17 cellular contexts compared by ENCODE assay signal in the genomic region with DNA sequence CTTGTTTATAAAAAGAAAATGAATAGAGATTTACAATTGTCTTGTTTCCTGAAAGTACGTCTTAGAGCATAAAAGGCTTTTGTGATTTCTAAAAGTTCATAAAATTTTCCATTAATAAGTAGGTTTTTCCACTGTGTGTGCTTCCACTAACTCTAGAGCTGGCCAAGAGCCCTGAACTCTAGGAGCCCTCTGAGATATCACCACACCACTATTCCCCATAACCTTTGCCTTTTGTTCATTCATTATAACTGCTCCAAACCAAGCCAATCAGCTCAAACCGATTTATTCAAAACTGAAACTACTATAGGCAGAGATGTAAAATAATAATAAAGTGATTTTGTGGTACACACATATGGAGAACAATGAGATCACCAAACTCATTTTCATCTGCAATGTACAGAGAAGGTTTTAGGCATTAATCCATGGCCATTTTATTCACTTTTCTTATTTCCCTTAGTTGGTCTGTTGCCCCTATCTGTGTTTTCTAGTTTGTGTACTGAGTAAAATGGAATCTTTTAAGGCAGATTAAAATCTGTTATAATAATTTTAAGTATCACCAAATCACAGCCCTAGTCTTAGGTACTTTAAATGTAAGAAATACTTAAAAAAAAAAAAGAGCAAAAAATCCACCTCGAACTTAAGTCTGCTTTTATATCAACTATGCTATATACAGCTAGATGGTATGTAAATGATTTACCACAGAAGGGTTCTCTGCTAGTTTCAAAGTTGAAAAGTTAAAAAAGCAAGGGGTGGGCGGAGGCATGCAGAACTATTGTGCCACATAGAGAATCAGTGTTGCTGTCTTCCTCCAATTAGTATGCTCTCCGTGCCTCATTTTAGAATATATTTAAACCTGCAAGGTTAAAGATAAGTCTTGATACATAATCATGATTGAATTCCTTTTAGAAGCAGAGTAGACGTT.
"Had no signal": no experiment of that assay in that cellular context is flagged by ENCODE, and none has a peak within 500 bp of the region (broad histone marks: within the 10 kb centered on the region; RNA-seq: fewer than 3 reads in every experiment).

No MANE protein-coding gene starts in this region.

- ATAC-seq: foreskin keratinocyte, lower lobe of right lung had no signal

- DNase-seq: activated CD4-positive, alpha-beta T cell treated with anti-CD3 and anti-CD28 coated beads, Interleukin-2, amount 10 ng/mL, durations not matched to agents 24 days and 14 days; activated CD8-positive, alpha-beta memory T cell treated with anti-CD3 and anti-CD28 coated beads for 24 hours; activated naive CD8-positive, alpha-beta T cell treated with anti-CD3 and anti-CD28 coated beads, Interleukin-2, amount 10 ng/mL, durations not matched to agents 7 days and 5 days; aorta; cortex of kidney; effector CD8-positive, alpha-beta T cell; foreskin keratinocyte; head of caudate nucleus; lower lobe of right lung; ovary; sigmoid colon; spleen; T-helper 9 cell; thyroid gland had no signal

- H3K36me3 ChIP-seq: lower lobe of right lung, ovary, sigmoid colon, thyroid gland had no signal

- H3K27me3 Mint-ChIP-seq: activated CD4-positive, alpha-beta T cell treated with anti-CD3 and anti-CD28 coated beads, Interleukin-2, amount 10 ng/mL, durations not matched to agents 24 days and 14 days; activated naive CD8-positive, alpha-beta T cell treated with anti-CD3 and anti-CD28 coated beads, Interleukin-2, amount 10 ng/mL, durations not matched to agents 7 days and 5 days had no signal

- H3K4me1 ChIP-seq: foreskin keratinocyte, lower lobe of right lung, sigmoid colon, thyroid gland had no signal

- H3K9me3 ChIP-seq: lower lobe of right lung, ovary, sigmoid colon, spleen, thyroid gland had no signal

- H3K9me3 Mint-ChIP-seq: activated CD4-positive, alpha-beta T cell treated with anti-CD3 and anti-CD28 coated beads, Interleukin-2, amount 10 ng/mL, durations not matched to agents 24 days and 14 days had no signal

- H3K27ac Mint-ChIP-seq: activated CD4-positive, alpha-beta T cell treated with anti-CD3 and anti-CD28 coated beads, Interleukin-2, amount 10 ng/mL, durations not matched to agents 24 days and 14 days; mesothelial cell of epicardium had no signal

- H3K4me3 ChIP-seq: lower lobe of right lung, ovary, sigmoid colon, spleen, thyroid gland had no signal

- H3K4me3 Mint-ChIP-seq: activated CD4-positive, alpha-beta T cell treated with anti-CD3 and anti-CD28 coated beads, Interleukin-2, amount 10 ng/mL, durations not matched to agents 24 days and 14 days; activated naive CD8-positive, alpha-beta T cell treated with anti-CD3 and anti-CD28 coated beads, Interleukin-2, amount 10 ng/mL, durations not matched to agents 7 days and 5 days; mesothelial cell of epicardium; neural crest cell had no signal

- H3K27me3 ChIP-seq: foreskin keratinocyte, ovary, sigmoid colon, spleen, thyroid gland had no signal

- H3K4me1 Mint-ChIP-seq: neural crest cell had no signal

- H3K27ac ChIP-seq: foreskin keratinocyte, lower lobe of right lung, ovary, sigmoid colon, spleen, thyroid gland, VCaP had no signal
